10 cellular contexts compared by ENCODE assay signal in the genomic region with DNA sequence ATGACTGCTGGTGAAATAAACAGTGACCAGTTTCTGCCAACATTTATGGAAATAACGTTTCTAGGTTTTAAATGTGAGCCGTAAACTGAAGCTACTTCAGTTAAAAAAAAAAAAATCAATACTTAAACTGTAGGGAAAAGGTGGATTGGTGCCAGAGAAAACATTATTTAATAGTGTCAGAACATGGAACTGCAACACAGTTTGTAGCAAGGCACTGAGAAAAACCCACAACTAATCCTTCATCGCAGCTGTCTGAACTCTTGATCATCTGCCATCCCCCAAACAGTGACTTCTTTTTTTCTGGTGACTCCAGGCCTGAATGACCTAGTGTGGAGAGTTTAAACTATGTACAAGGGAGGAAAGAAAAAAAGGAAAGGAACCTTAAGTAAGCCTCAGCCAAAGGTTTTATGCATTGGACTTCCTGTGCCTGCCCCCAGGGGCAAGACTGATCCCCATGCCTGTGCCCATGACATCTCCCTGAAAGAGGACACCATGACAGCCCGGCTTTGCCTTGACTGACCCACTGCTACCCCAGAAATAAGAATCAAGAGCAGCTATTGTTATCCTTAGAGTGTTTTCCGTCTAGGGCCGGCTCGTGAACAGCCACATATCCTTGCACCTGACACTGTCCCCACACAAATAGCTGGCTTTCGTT. TPM values are rescaled to one million over a fixed set of nuclear protein-coding genes. Genes with fewer than 3 reads are reported as not detected.
DNase-seq lines count a peak whose midpoint lies in the region; ATAC-seq and TF ChIP-seq lines count a peak whose summit lies in the region.
"Had no signal": no experiment of that assay in that cellular context is flagged by ENCODE, and none has a peak within 500 bp of the region (broad histone marks: within the 10 kb centered on the region; RNA-seq: fewer than 3 reads in every experiment).

No MANE protein-coding gene starts in this region.

- POLR2A ChIA-PET in HEK293T (lab: Yijun Ruan, JAX) = no interaction called here

- peaks cover 13% of the 10 kb centered on the region for H3K4me1 ChIP-seq in suprapubic skin

- TF ChIP-seq POLR2A in suprapubic skin (IDR thresholded peaks at IDR 0.05) = no peak

- in situ Hi-C loops in SK-MEL-5 (cut with HindIII; ENCODE audit: low pct_unique_long_range_greater_than_20kb, low sequenced_read_pairs) = no loop called here

- TF ChIP-seq CTCF in omental fat pad (IDR thresholded peaks at IDR 0.05) (no peak), suprapubic skin (IDR thresholded peaks at IDR 0.05) (no peak)

- no peaks in the 10 kb centered on the region for H3K27me3 ChIP-seq in suprapubic skin
- H3K27me3 ChIP-seq: MG63 had no signal

- H3K27ac ChIP-seq in suprapubic skin = no peak overlapping the region

- DNase-seq in HEK293T (ENCODE audit: extremely low spot score) (no peak), SK-MEL-5 (ENCODE audit: low read depth, low spot score) (peak; percentile 90), fibroblast of peridontal ligament (ENCODE audit: extremely low read depth) (peak; percentile 68), sciatic nerve (ENCODE audit: low spot score) (no peak), omental fat pad (ENCODE audit: low spot score) (no peak), suprapubic skin (ENCODE audit: low spot score in 2 of 2) (no peak)
- DNase-seq: MG63; naive thymus-derived CD4-positive, alpha-beta T cell had no signal

- CTCF ChIA-PET in HEK293T (lab: Yijun Ruan, JAX) = interaction anchor here (0.6 to 3.0 kb wide), 3 partner anchors 15 to 226 kb away, joined by 4 to 10 read pairs (median 4); no protein-coding TSS in a partner anchor

- ATAC-seq in sciatic nerve (peak; percentile 88), GM19351 (IDR thresholded peaks at IDR 0.05; ENCODE audit: unreplicated experiment) (no peak), omental fat pad (ENCODE audit: low FRiP score) (no peak), GM18511 (IDR thresholded peaks at IDR 0.05; ENCODE audit: unreplicated experiment) (no peak)
- ATAC-seq: naive thymus-derived CD4-positive, alpha-beta T cell had no signal

- intact Hi-C loops in sciatic nerve (cut with DNase I) = no loop called here

- no peak for TF ChIP-seq EP300 in suprapubic skin (IDR thresholded peaks at IDR 0.05)

- peaks cover 27% of the 10 kb centered on the region for H3K36me3 ChIP-seq in suprapubic skin

- WGBS in suprapubic skin = 44% methylated on average over 8 of the region's 8 CpGs

- H3K9me3 ChIP-seq in suprapubic skin = no peaks in the 10 kb centered on the region
- H3K9me3 ChIP-seq: MG63 had no signal

- H3K4me3 ChIP-seq in suprapubic skin = no peak overlapping the region
- H3K4me3 ChIP-seq: MG63 had no signal

TF ChIP-seq in HEK293T, 16 proteins besides CTCF, POLR2A, EP300 and RAD21:
- 0 out of 2 replicates have a peak, but pooled peaks have one; percentile 27 for TF ChIP-seq CTBP1 (IDR thresholded peaks at IDR 0.05; ENCODE audit: borderline replicate concordance)
- peak; percentile 86 for TF ChIP-seq ZNF384 (IDR thresholded peaks at IDR 0.05)
- TF ChIP-seq, protein P1, sequence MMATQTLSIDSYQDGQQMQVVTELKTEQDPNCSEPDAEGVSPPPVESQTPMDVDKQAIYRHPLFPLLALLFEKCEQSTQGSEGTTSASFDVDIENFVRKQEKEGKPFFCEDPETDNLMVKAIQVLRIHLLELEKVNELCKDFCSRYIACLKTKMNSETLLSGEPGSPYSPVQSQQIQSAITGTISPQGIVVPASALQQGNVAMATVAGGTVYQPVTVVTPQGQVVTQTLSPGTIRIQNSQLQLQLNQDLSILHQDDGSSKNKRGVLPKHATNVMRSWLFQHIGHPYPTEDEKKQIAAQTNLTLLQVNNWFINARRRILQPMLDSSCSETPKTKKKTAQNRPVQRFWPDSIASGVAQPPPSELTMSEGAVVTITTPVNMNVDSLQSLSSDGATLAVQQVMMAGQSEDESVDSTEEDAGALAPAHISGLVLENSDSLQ (IDR thresholded peaks at IDR 0.05) = no peak; the same call in 1 of the 2 replicates
- TF ChIP-seq FOXM1 (IDR thresholded peaks at IDR 0.05; ENCODE audit: borderline replicate concordance) = no peak

RNA-seq across cellular contexts. Expression of a gene that starts 33.1 kb away (rescaled TPM):
- 430 and 464 TPM in 2 replicates for total RNA-seq in SK-MEL-5 (2014; rRNA removed; shearing (Covaris generic))
- 677 and 894 TPM in 2 replicates for polyA plus RNA-seq in SK-MEL-5 (2015; cell fraction: cytosol; rRNA removed)
- 80.7 and 93.7 TPM in 2 replicates for polyA plus RNA-seq in SK-MEL-5 (2015; cell fraction: nucleus; rRNA removed)
- total RNA-seq in sciatic nerve = 245 TPM
- 100 to 1,000 TPM; 267 to 355 (median 300) TPM for total RNA-seq in omental fat pad
- total RNA-seq in suprapubic skin = 100 to 1,000 TPM in 3 of 4 donors, 10 to 100 TPM in 1; 99.5 to 162 (median 135) TPM

RNA-seq across cellular contexts. Expression of a gene that starts 50.0 kb away (rescaled TPM):
- 56.0 and 66.1 TPM in 2 replicates for total RNA-seq in SK-MEL-5 (2014; rRNA removed; shearing (Covaris generic))
- 100 and 117 TPM in 2 replicates for polyA plus RNA-seq in SK-MEL-5 (2015; cell fraction: cytosol; rRNA removed)
- 30.8 and 35.0 TPM in 2 replicates for polyA plus RNA-seq in SK-MEL-5 (2015; cell fraction: nucleus; rRNA removed)
- total RNA-seq in sciatic nerve = 33.8 TPM
- 10 to 100 TPM; 57.7 to 80.9 (median 63.4) TPM for total RNA-seq in omental fat pad
- 10 to 100 TPM; 27.1 to 42.6 (median 40.3) TPM for total RNA-seq in suprapubic skin

RNA-seq across cellular contexts. Expression of a gene that starts 50.0 kb away (rescaled TPM):
- 1.6 and 2.0 TPM in 2 replicates for total RNA-seq in SK-MEL-5 (2014; rRNA removed; shearing (Covaris generic))
- polyA plus RNA-seq in SK-MEL-5 (2015; cell fraction: cytosol; rRNA removed) = 4.3 and 5.2 TPM in 2 replicates
- 2.8 and 3.2 TPM in 2 replicates for polyA plus RNA-seq in SK-MEL-5 (2015; cell fraction: nucleus; rRNA removed)
- total RNA-seq in sciatic nerve (6.2 TPM), omental fat pad (10 to 100 TPM in 2 of 4 donors, 1 to 10 TPM in 2; 5.6 to 11.6 (median 10.2) TPM), suprapubic skin (10 to 100 TPM in 3 of 4 donors, 1 to 10 TPM in 1; 9.7 to 17.1 (median 15.6) TPM)

Comparison
In these comparisons a context has a peak if more than half of its experiments do, and no peak if none do; other contexts are left out.
1. DNase-seq: peak in SK-MEL-5 (single experiment) and fibroblast of peridontal ligament (single experiment); none in HEK293T (single experiment), sciatic nerve (single experiment), omental fat pad (single experiment) and suprapubic skin (0 of 2).